In the genomic region with DNA sequence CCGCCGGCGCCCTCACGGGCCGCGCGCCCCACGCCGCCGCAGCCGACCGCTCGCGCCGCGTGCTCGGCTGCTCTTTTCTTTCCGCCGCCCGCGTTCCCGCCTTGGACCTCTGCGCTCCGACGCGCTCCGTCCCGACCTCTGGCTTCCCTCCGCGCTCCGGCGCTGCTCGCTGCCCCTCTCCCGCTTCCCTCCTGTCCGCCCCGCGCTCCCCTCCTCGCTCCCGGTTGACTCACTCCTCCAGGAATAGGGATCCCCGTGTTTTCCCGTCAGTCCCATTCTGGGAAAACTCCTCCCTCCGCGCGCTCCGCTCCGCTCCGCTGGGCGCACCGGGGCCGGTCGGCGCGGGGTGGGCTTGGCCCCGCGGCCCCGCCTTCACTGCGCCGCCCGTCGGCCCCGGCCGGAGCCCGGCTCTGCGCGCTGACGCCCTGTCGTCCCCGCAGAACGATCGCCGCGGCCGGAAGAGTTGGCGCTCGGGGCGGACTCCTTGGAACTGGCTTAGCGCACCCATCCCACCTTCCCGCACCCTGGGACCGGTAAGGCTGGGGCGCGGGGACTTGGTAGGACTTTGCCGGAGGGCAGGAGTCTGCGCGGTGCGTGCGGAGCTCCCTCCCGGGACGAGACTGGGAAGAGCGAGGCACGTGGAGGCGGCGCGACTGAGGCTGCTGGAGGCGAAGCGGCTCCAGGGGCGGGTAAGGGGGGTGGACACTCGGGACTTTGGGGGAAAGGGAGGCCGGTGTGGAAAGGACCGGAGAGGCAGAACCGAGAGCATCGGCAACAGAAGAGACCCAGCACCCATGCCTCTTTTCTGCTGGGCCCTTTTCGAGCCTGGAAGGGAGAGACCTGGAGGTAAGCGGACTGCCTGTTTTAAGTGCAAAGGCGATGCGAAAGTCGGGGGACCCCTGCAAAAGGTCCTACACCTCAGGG, we compare ENCODE assay signal across 1 cellular context.
TF ChIP-seq lines count a peak whose summit lies in the region.

No MANE protein-coding gene starts in this region.

TF ChIP-seq in H1, 55 proteins besides CTCF, POLR2A, EP300 and RAD21 (continued from another document):
- TF ChIP-seq USF2 (IDR thresholded peaks at IDR 0.05; ENCODE audit: low read length) (no peak), SIRT6 (IDR thresholded peaks at IDR 0.05; ENCODE audit: low read length) (no peak), KDM5A (IDR thresholded peaks at IDR 0.05; ENCODE audit: low read length) (no peak), CHD2 (IDR thresholded peaks at IDR 0.05; ENCODE audit: low read length) (no peak), MAFK (IDR thresholded peaks at IDR 0.05; ENCODE audit: low read depth, low read length) (no peak), TEAD4 (IDR thresholded peaks at IDR 0.05; ENCODE audit: low read depth, low read length) (no peak), POU5F1 (IDR thresholded peaks at IDR 0.05; ENCODE audit: low read depth, low read length) (no peak)
